Comparison of ENCODE assay signal across 14 cellular contexts in genomic region chr13:63541336-63541735, GRCh38.
A peak's percentile ranks its signal among the peaks of the same experiment; 100 is the strongest.
DNase-seq lines count a peak whose midpoint lies in the region; ATAC-seq and TF ChIP-seq lines count a peak whose summit lies in the region.
"Had no signal": no experiment of that assay in that cellular context is flagged by ENCODE, and none has a peak within 500 bp of the region (broad histone marks: within the 10 kb centered on the region; RNA-seq: fewer than 3 reads in every experiment).

No MANE protein-coding gene starts in this region.

- H3K4me1 Mint-ChIP-seq in glutamatergic neuron (ENCODE audit: low read depth, unreplicated experiment): peaks cover 23% of the 10 kb centered on the region
- H3K4me1 Mint-ChIP-seq in stimulated activated naive B cell treated with anti-CD40 and anti-IgM and Interleukin-4, amounts not matched to agents 10 μg/mL and 1 μg/mL and 100 μg/mL, for 72 hours: no peaks in the 10 kb centered on the region
- H3K4me1 Mint-ChIP-seq: B cell; CD4-positive, alpha-beta memory T cell had no signal

- peak; percentile 5 for DNase-seq in H7
- no peak for DNase-seq in glutamatergic neuron
- DNase-seq in mesendoderm: peak; percentile 3
- no peak for DNase-seq in osteoblast (ENCODE audit: insufficient read length, low spot score, missing footprints)
- DNase-seq in stimulated activated naive B cell treated with anti-CD40 and anti-IgM and Interleukin-4, amounts not matched to agents 10 μg/mL and 1 μg/mL and 100 μg/mL, for 72 hours: no peak
- DNase-seq: C1 segment of cervical spinal cord; CD4-positive, alpha-beta memory T cell; DMS79; IMR-90 had no signal

- H3K4me2 ChIP-seq in mesendoderm (ENCODE audit: low read length) (no peak overlapping the region), osteoblast (ENCODE audit: insufficient read depth, low read length) (no peak overlapping the region)

- no peak overlapping the region for H3K4me3 Mint-ChIP-seq in glutamatergic neuron (ENCODE audit: unreplicated experiment)
- H3K4me3 Mint-ChIP-seq in stimulated activated naive B cell treated with anti-CD40 and anti-IgM and Interleukin-4, amounts not matched to agents 10 μg/mL and 1 μg/mL and 100 μg/mL, for 72 hours: no peak overlapping the region
- H3K4me3 Mint-ChIP-seq: B cell; CD4-positive, alpha-beta memory T cell had no signal

- no peak overlapping the region for H4K5ac ChIP-seq in mesendoderm (ENCODE audit: low read length)

- H3K4me3 ChIP-seq in H7 (ENCODE audit: insufficient read depth, low read depth, low read length) (no peak overlapping the region), mesendoderm (ENCODE audit: low read length) (no peak overlapping the region), osteoblast (ENCODE audit: insufficient read depth, low read length) (no peak overlapping the region)
- H3K4me3 ChIP-seq: GM12878 had no signal

- no peak overlapping the region for H4K8ac ChIP-seq in mesendoderm (ENCODE audit: low read depth, low read length)

- H3K56ac ChIP-seq in mesendoderm (ENCODE audit: low read length): no peak overlapping the region

- H3K27me3 ChIP-seq in H7 (ENCODE audit: control insufficient read depth, insufficient read depth, low read length): peaks cover 20% of the 10 kb centered on the region
- H3K27me3 ChIP-seq in mesendoderm (ENCODE audit: insufficient read depth, low read length, poor library complexity): no peaks in the 10 kb centered on the region
- no peaks in the 10 kb centered on the region for H3K27me3 ChIP-seq in osteoblast (ENCODE audit: insufficient read depth, low read length)

- no peaks in the 10 kb centered on the region for H3K79me1 ChIP-seq in mesendoderm (ENCODE audit: low read length)

- H2AFZ ChIP-seq in osteoblast (ENCODE audit: low read length): peak overlapping the region; percentile 40

- H3K27ac ChIP-seq in mesendoderm (ENCODE audit: low read depth, low read length) (no peak overlapping the region), osteoblast (ENCODE audit: low read depth, low read length) (no peak overlapping the region)

- no peak for TF ChIP-seq CTCF in glutamatergic neuron (IDR thresholded peaks at IDR 0.05; ENCODE audit: partially characterized antibody, unreplicated experiment)
- no peak for TF ChIP-seq CTCF in osteoblast (IDR thresholded peaks at IDR 0.05; ENCODE audit: extremely low read depth, low read depth, low read length)

- no peak overlapping the region for H2AK5ac ChIP-seq in mesendoderm (ENCODE audit: low read length)

- no peaks in the 10 kb centered on the region for H3K4me1 ChIP-seq in mesendoderm (ENCODE audit: control insufficient read depth, low read depth, low read length)
- H3K4me1 ChIP-seq in osteoblast (ENCODE audit: insufficient read depth, low read length): no peaks in the 10 kb centered on the region

- no CpG with 5 or more reads among the region's 6 CpGs for WGBS in mesendoderm (ENCODE audit: extremely low coverage, insufficient coverage, low lambda C conversion rate)

- no peak overlapping the region for H2BK15ac ChIP-seq in mesendoderm (replicated peaks; ENCODE audit: low read depth)

- H3K18ac ChIP-seq in mesendoderm (ENCODE audit: low read length): no peak overlapping the region

- no peaks in the 10 kb centered on the region for H4K20me1 ChIP-seq in osteoblast (ENCODE audit: insufficient read depth, low read length)

- H3K9me3 ChIP-seq in osteoblast (ENCODE audit: low read depth, low read length): no peaks in the 10 kb centered on the region

- no peak overlapping the region for H3K23ac ChIP-seq in mesendoderm (ENCODE audit: low read length)

- H3K36me3 Mint-ChIP-seq in glutamatergic neuron (ENCODE audit: unreplicated experiment): no peaks in the 10 kb centered on the region
- H3K36me3 Mint-ChIP-seq in stimulated activated naive B cell treated with anti-CD40 and anti-IgM and Interleukin-4, amounts not matched to agents 10 μg/mL and 1 μg/mL and 100 μg/mL, for 72 hours: no peaks in the 10 kb centered on the region
- H3K36me3 Mint-ChIP-seq: CD4-positive, alpha-beta memory T cell had no signal

- peak overlapping the region; percentile 7 for H3K27ac Mint-ChIP-seq in glutamatergic neuron (ENCODE audit: unreplicated experiment)
- no peak overlapping the region for H3K27ac Mint-ChIP-seq in stimulated activated naive B cell treated with anti-CD40 and anti-IgM and Interleukin-4, amounts not matched to agents 10 μg/mL and 1 μg/mL and 100 μg/mL, for 72 hours
- H3K27ac Mint-ChIP-seq: B cell; CD4-positive, alpha-beta memory T cell had no signal

- no peak overlapping the region for H3K4ac ChIP-seq in mesendoderm (ENCODE audit: low read depth, low read length)

- H3K9me3 Mint-ChIP-seq in glutamatergic neuron (ENCODE audit: unreplicated experiment): peaks cover 2% of the 10 kb centered on the region
- H3K9me3 Mint-ChIP-seq in stimulated activated naive B cell treated with anti-CD40 and anti-IgM and Interleukin-4, amounts not matched to agents 10 μg/mL and 1 μg/mL and 100 μg/mL, for 72 hours: peaks cover 7 to 13% of the 10 kb centered on the region in 2 donors

- no peaks in the 10 kb centered on the region for H3K36me3 ChIP-seq in H7 (replicated peaks; ENCODE audit: control insufficient read depth, insufficient read depth, low read length)
- no peaks in the 10 kb centered on the region for H3K36me3 ChIP-seq in mesendoderm (ENCODE audit: control insufficient read depth, insufficient read depth, low read length)
- no peaks in the 10 kb centered on the region for H3K36me3 ChIP-seq in osteoblast (ENCODE audit: insufficient read depth, low read length)

- H2BK5ac ChIP-seq in mesendoderm (ENCODE audit: low read length): no peak overlapping the region

- no peak for ATAC-seq in stimulated activated naive B cell treated with anti-CD40 and anti-IgM and Interleukin-4, amounts not matched to agents 10 μg/mL and 1 μg/mL and 100 μg/mL, for 72 hours (replicated peaks)
- ATAC-seq in GM21528 (IDR thresholded peaks at IDR 0.05; ENCODE audit: low FRiP score, unreplicated experiment) (no peak), HG02973 (IDR thresholded peaks at IDR 0.05; ENCODE audit: unreplicated experiment) (no peak)
- ATAC-seq: GM12878, HCT116 had no signal

- no peak overlapping the region for H3K9ac ChIP-seq in mesendoderm (ENCODE audit: low read length)

- no peak overlapping the region for H2BK120ac ChIP-seq in mesendoderm (ENCODE audit: low read depth, low read length)

- peaks cover 1% of the 10 kb centered on the region for H3K27me3 Mint-ChIP-seq in glutamatergic neuron (ENCODE audit: unreplicated experiment)
- no peaks in the 10 kb centered on the region for H3K27me3 Mint-ChIP-seq in stimulated activated naive B cell treated with anti-CD40 and anti-IgM and Interleukin-4, amounts not matched to agents 10 μg/mL and 1 μg/mL and 100 μg/mL, for 72 hours
- H3K27me3 Mint-ChIP-seq: B cell; CD4-positive, alpha-beta memory T cell had no signal

- H3K79me2 ChIP-seq in mesendoderm (ENCODE audit: control insufficient read depth, insufficient read depth, low read length) (no peaks in the 10 kb centered on the region), osteoblast (ENCODE audit: insufficient read depth, low read length) (no peaks in the 10 kb centered on the region)

Comparison
In these comparisons a context has a peak if more than half of its experiments do, and no peak if none do; other contexts are left out.
1. DNase-seq: peak in H7 (single experiment) and mesendoderm (single experiment); none in glutamatergic neuron (single experiment), osteoblast (single experiment) and stimulated activated naive B cell treated with anti-CD40 and anti-IgM and Interleukin-4, amounts not matched to agents 10 μg/mL and 1 μg/mL and 100 μg/mL, for 72 hours (single experiment).